ENCODE assay signal across 8 cellular contexts in the genomic region with DNA sequence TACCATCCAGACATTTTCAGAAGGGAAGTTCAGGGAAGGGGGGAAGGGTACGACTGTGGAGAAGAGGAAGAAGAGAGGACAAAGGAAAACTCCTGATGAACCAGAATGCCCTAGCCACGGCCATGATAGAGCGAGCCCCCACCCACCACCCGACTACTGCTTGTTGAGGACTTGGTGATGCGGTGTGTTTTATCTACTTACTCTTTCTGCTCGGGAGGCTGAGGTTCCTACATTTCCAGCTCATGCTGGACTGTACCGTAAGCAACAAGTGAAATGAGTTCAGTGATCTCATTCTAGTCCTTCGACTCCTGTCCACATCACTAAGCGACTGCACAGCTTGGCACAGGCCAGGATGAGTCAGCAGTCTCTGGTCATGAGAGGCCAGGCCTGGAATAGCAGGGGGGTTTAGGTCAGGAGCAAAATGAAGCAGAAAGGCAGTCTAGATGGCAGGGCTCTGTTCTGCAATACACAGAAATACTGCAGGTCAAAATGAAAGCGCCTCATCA.
DNase-seq lines count a peak whose midpoint lies in the region; ATAC-seq and TF ChIP-seq lines count a peak whose summit lies in the region.

No MANE protein-coding gene starts in this region.

- H3K27me3 ChIP-seq in body of pancreas (no peaks in the 10 kb centered on the region), sigmoid colon (no peaks in the 10 kb centered on the region)

- peak overlapping the region; percentile 57 to 82 (median 65) for H3K27ac ChIP-seq in body of pancreas
- H3K27ac ChIP-seq in sigmoid colon: peak overlapping the region; percentile 89 to 94 (median 93)

- H3K4me1 Mint-ChIP-seq in activated naive CD4-positive, alpha-beta T cell treated with anti-CD3 and anti-CD28 coated beads for 36 hours (ENCODE audit: low read depth): peaks cover 19% of the 10 kb centered on the region

- H3K9me3 Mint-ChIP-seq in activated naive CD4-positive, alpha-beta T cell treated with anti-CD3 and anti-CD28 coated beads for 36 hours: no peaks in the 10 kb centered on the region

- H3K27ac Mint-ChIP-seq in activated naive CD4-positive, alpha-beta T cell treated with anti-CD3 and anti-CD28 coated beads for 36 hours: no peak overlapping the region

- peaks cover 13% of the 10 kb centered on the region for H3K36me3 Mint-ChIP-seq in activated naive CD4-positive, alpha-beta T cell treated with anti-CD3 and anti-CD28 coated beads for 36 hours (ENCODE audit: low read depth)

- TF ChIP-seq CTCF in body of pancreas (IDR thresholded peaks at IDR 0.05): peak in 1 of 7 experiments; percentile 5
- no peak for TF ChIP-seq CTCF in sigmoid colon (IDR thresholded peaks at IDR 0.05)

- H3K9me3 ChIP-seq in body of pancreas (no peaks in the 10 kb centered on the region), sigmoid colon (no peaks in the 10 kb centered on the region)

- H3K36me3 ChIP-seq in body of pancreas (replicated peaks in 1 of 2; ENCODE audit: insufficient read depth in 1 of 2, low read depth in 2 of 2) (no peaks in the 10 kb centered on the region), sigmoid colon (no peaks in the 10 kb centered on the region)

- H3K4me3 Mint-ChIP-seq in activated naive CD4-positive, alpha-beta T cell treated with anti-CD3 and anti-CD28 coated beads for 36 hours: no peak overlapping the region

- H3K27me3 Mint-ChIP-seq in activated naive CD4-positive, alpha-beta T cell treated with anti-CD3 and anti-CD28 coated beads for 36 hours (ENCODE audit: low read depth): no peaks in the 10 kb centered on the region

- peak; percentile 4 for DNase-seq in activated naive CD4-positive, alpha-beta T cell treated with anti-CD3 and anti-CD28 coated beads for 36 hours
- DNase-seq in activated naive CD4-positive, alpha-beta T cell (lab: John Stamatoyannopoulos, UW): no peak
- peak; percentile 78 to 90 (median 88) for DNase-seq in body of pancreas
- DNase-seq in hippocampal formation (lab: John Stamatoyannopoulos, UW): peak; percentile 85 to 88
- DNase-seq in sigmoid colon: peak; percentile 98
- DNase-seq in NCI-H748 (lab: John Stamatoyannopoulos, UW; ENCODE audit: unreplicated experiment): no peak
- DNase-seq in NCI-H2227 (lab: John Stamatoyannopoulos, UW; ENCODE audit: unreplicated experiment): no peak

- peak in 2 of 4 donors; percentile 51 to 80 for TF ChIP-seq EP300 in sigmoid colon (IDR thresholded peaks at IDR 0.05)

- ATAC-seq in body of pancreas (peak; percentile 96), GM18517 (IDR thresholded peaks at IDR 0.05; ENCODE audit: unreplicated experiment) (no peak)

- CTCF ChIA-PET in activated naive CD4-positive, alpha-beta T cell treated with anti-CD3 and anti-CD28 coated beads for 36 hours (lab: Charles Lee): no interaction called here

- H3K4me3 ChIP-seq in body of pancreas: no peak overlapping the region
- peak overlapping the region; percentile 21 to 51 (median 44) for H3K4me3 ChIP-seq in sigmoid colon

- TF ChIP-seq POLR2A in body of pancreas (IDR thresholded peaks at IDR 0.05): peak in 2 of 3 donors; percentile 40 to 47
- TF ChIP-seq POLR2A in sigmoid colon (IDR thresholded peaks at IDR 0.05): peak in 1 of 2 donors; percentile 68

- intact Hi-C loops in activated naive CD4-positive, alpha-beta T cell treated with anti-CD3 and anti-CD28 coated beads for 36 hours (cut with micrococcal nuclease): no loop called here
- intact Hi-C loops in body of pancreas (cut with DNase I) (no loop called here), sigmoid colon (cut with DNase I) (loop anchor here (2.0 to 10.0 kb wide), 5 partner anchors 207 to 522 kb away; a partner anchor contains a TSS)

- WGBS in body of pancreas, 2 donors: 69% methylated on average over 10 of the region's 10 CpGs
- 71 to 86% methylated on average over 10 of the region's 10 CpGs for WGBS in sigmoid colon, 2 donors

- H3K4me1 ChIP-seq in body of pancreas (peaks cover 20% of the 10 kb centered on the region), sigmoid colon (peaks cover 0 to 68% (median 52%) of the 10 kb centered on the region in 4 donors)

Comparison
In these comparisons a context has a peak if more than half of its experiments do, and no peak if none do; other contexts are left out.
1. DNase-seq: peak in activated naive CD4-positive, alpha-beta T cell treated with anti-CD3 and anti-CD28 coated beads for 36 hours (single experiment), body of pancreas (4 of 4), hippocampal formation (2 of 2) and sigmoid colon (single experiment); none in activated naive CD4-positive, alpha-beta T cell (0 of 4), NCI-H748 (single experiment) and NCI-H2227 (single experiment).
2. H3K4me3 ChIP-seq: peak in sigmoid colon (4 of 4); none in body of pancreas (0 of 2).